Comparison of ENCODE assay signal across 19 cellular contexts in genomic region chr1:16421201-16421600, GRCh38. TPM values are rescaled to one million over a fixed set of nuclear protein-coding genes. Genes with fewer than 3 reads are reported as not detected.
DNase-seq lines count a peak whose midpoint lies in the region; ATAC-seq and TF ChIP-seq lines count a peak whose summit lies in the region.
"Had no signal": no experiment of that assay in that cellular context is flagged by ENCODE, and none has a peak within 500 bp of the region (broad histone marks: within the 10 kb centered on the region; RNA-seq: fewer than 3 reads in every experiment).

No MANE protein-coding gene starts in this region.

- ATAC-seq in natural killer cell (peak; percentile 3 to 9 (median 5)), HG03175 (IDR thresholded peaks at IDR 0.05; ENCODE audit: unreplicated experiment) (no peak)
- ATAC-seq: psoas muscle had no signal

- no peak for DNase-seq in activated CD4-positive, alpha-beta T cell treated with anti-CD3 and anti-CD28 coated beads, Interleukin-2, amount 10 ng/mL, durations not matched to agents 24 days and 14 days
- DNase-seq in activated CD4-positive, alpha-beta T cell treated with anti-CD3 and anti-CD28 coated beads for 4 hours = no peak
- DNase-seq in activated T-helper 1 cell treated with anti-CD3 and anti-CD28 coated beads, Interleukin-12 subunit alpha, Interleukin-12 subunit beta, Interleukin-2, Interleukin-4 antibody, amounts not matched to agents 30 ng/mL and 10 ng/mL and 1 ng/mL, durations not matched to agents 14 hours and 24 hours and 36 hours (ENCODE audit: low spot score) = no peak
- DNase-seq in natural killer cell (no peak), ecto neural progenitor cell (ENCODE audit: low spot score) (no peak), medulla oblongata (ENCODE audit: extremely low spot score) (no peak)
- DNase-seq: 8988T, cortex of kidney, DMS79 treated with DMSO at 0.1 percent for 48 hours, IMR-90, NCI-H1092 treated with DMSO at 0.1 percent for 48 hours, psoas muscle had no signal

- TF ChIP-seq CTCF in natural killer cell (IDR thresholded peaks at IDR 0.05) = no peak

- peak overlapping the region; percentile 68 for H3K4me3 Mint-ChIP-seq in activated CD4-positive, alpha-beta T cell treated with anti-CD3 and anti-CD28 coated beads, Interleukin-2, amount 10 ng/mL, durations not matched to agents 24 days and 14 days
- H3K4me3 Mint-ChIP-seq in IgD-negative memory B cell (peak overlapping the region in 3 of 4 donors; percentile 44 to 88 (median 83)), natural killer cell (peak overlapping the region; percentile 80)
- H3K4me3 Mint-ChIP-seq in activated T-helper 1 cell treated with anti-CD3 and anti-CD28 coated beads, Interleukin-12 subunit alpha, Interleukin-12 subunit beta, Interleukin-2, Interleukin-4 antibody, amounts not matched to agents 30 ng/mL and 10 ng/mL and 1 ng/mL, durations not matched to agents 14 hours and 24 hours and 36 hours = peak overlapping the region; percentile 60
- H3K4me3 Mint-ChIP-seq: nephron had no signal

- H3K27me3 Mint-ChIP-seq in activated CD4-positive, alpha-beta T cell treated with anti-CD3 and anti-CD28 coated beads, Interleukin-2, amount 10 ng/mL, durations not matched to agents 24 days and 14 days = no peaks in the 10 kb centered on the region
- H3K27me3 Mint-ChIP-seq in IgD-negative memory B cell = no peaks in the 10 kb centered on the region
- H3K27me3 Mint-ChIP-seq in activated T-helper 1 cell treated with anti-CD3 and anti-CD28 coated beads, Interleukin-12 subunit alpha, Interleukin-12 subunit beta, Interleukin-2, Interleukin-4 antibody, amounts not matched to agents 30 ng/mL and 10 ng/mL and 1 ng/mL, durations not matched to agents 14 hours and 24 hours and 36 hours (ENCODE audit: insufficient read depth) = peaks cover 2% of the 10 kb centered on the region
- no peaks in the 10 kb centered on the region for H3K27me3 Mint-ChIP-seq in natural killer cell (ENCODE audit: low read depth in 2 of 2)

- peaks cover 34% of the 10 kb centered on the region for H3K4me1 Mint-ChIP-seq in activated CD4-positive, alpha-beta T cell treated with anti-CD3 and anti-CD28 coated beads, Interleukin-2, amount 10 ng/mL, durations not matched to agents 24 days and 14 days
- H3K4me1 Mint-ChIP-seq in IgD-negative memory B cell (peaks cover 16 to 23% (median 20%) of the 10 kb centered on the region in 3 donors), natural killer cell (peaks cover 28 to 31% of the 10 kb centered on the region in 2 donors)
- peaks cover 26% of the 10 kb centered on the region for H3K4me1 Mint-ChIP-seq in activated T-helper 1 cell treated with anti-CD3 and anti-CD28 coated beads, Interleukin-12 subunit alpha, Interleukin-12 subunit beta, Interleukin-2, Interleukin-4 antibody, amounts not matched to agents 30 ng/mL and 10 ng/mL and 1 ng/mL, durations not matched to agents 14 hours and 24 hours and 36 hours (ENCODE audit: low read depth)
- H3K4me1 Mint-ChIP-seq: nephron had no signal

- intact Hi-C loops in activated CD4-positive, alpha-beta T cell treated with anti-CD3 and anti-CD28 coated beads, Interleukin-2, amount 10 ng/mL, durations not matched to agents 24 days and 14 days (cut with micrococcal nuclease) = loop anchor here (1.0 to 2.0 kb wide), 2 partner anchors 19 to 54 kb away; partner anchors contain the start of genes NECAP2 and SZRD1
- intact Hi-C loops in activated T-helper 1 cell treated with anti-CD3 and anti-CD28 coated beads, Interleukin-12 subunit alpha, Interleukin-12 subunit beta, Interleukin-2, Interleukin-4 antibody, amounts not matched to agents 30 ng/mL and 10 ng/mL and 1 ng/mL, durations not matched to agents 14 hours and 24 hours and 36 hours (cut with micrococcal nuclease) = no loop called here
- intact Hi-C loops in natural killer cell (cut with micrococcal nuclease) = no loop called here

- peaks cover 4% of the 10 kb centered on the region for H3K9me3 Mint-ChIP-seq in activated CD4-positive, alpha-beta T cell treated with anti-CD3 and anti-CD28 coated beads, Interleukin-2, amount 10 ng/mL, durations not matched to agents 24 days and 14 days
- H3K9me3 Mint-ChIP-seq in IgD-negative memory B cell = peaks cover 0 to 1% (median 0%) of the 10 kb centered on the region in 3 donors
- peaks cover 3% of the 10 kb centered on the region for H3K9me3 Mint-ChIP-seq in activated T-helper 1 cell treated with anti-CD3 and anti-CD28 coated beads, Interleukin-12 subunit alpha, Interleukin-12 subunit beta, Interleukin-2, Interleukin-4 antibody, amounts not matched to agents 30 ng/mL and 10 ng/mL and 1 ng/mL, durations not matched to agents 14 hours and 24 hours and 36 hours
- no peaks in the 10 kb centered on the region for H3K9me3 Mint-ChIP-seq in natural killer cell
- H3K9me3 Mint-ChIP-seq: nephron had no signal

- H3K27ac Mint-ChIP-seq in activated CD4-positive, alpha-beta T cell treated with anti-CD3 and anti-CD28 coated beads, Interleukin-2, amount 10 ng/mL, durations not matched to agents 24 days and 14 days = peak overlapping the region; percentile 85
- H3K27ac Mint-ChIP-seq in IgD-negative memory B cell (peak overlapping the region; percentile 2 to 92 (median 89)), natural killer cell (peak overlapping the region; percentile 71 to 87)
- peak overlapping the region; percentile 80 for H3K27ac Mint-ChIP-seq in activated T-helper 1 cell treated with anti-CD3 and anti-CD28 coated beads, Interleukin-12 subunit alpha, Interleukin-12 subunit beta, Interleukin-2, Interleukin-4 antibody, amounts not matched to agents 30 ng/mL and 10 ng/mL and 1 ng/mL, durations not matched to agents 14 hours and 24 hours and 36 hours
- H3K27ac Mint-ChIP-seq: nephron had no signal

- H3K36me3 Mint-ChIP-seq in activated CD4-positive, alpha-beta T cell treated with anti-CD3 and anti-CD28 coated beads, Interleukin-2, amount 10 ng/mL, durations not matched to agents 24 days and 14 days (ENCODE audit: low read depth) = no peaks in the 10 kb centered on the region
- H3K36me3 Mint-ChIP-seq in IgD-negative memory B cell (no peaks in the 10 kb centered on the region), natural killer cell (no peaks in the 10 kb centered on the region)
- peaks cover 7% of the 10 kb centered on the region for H3K36me3 Mint-ChIP-seq in activated T-helper 1 cell treated with anti-CD3 and anti-CD28 coated beads, Interleukin-12 subunit alpha, Interleukin-12 subunit beta, Interleukin-2, Interleukin-4 antibody, amounts not matched to agents 30 ng/mL and 10 ng/mL and 1 ng/mL, durations not matched to agents 14 hours and 24 hours and 36 hours (ENCODE audit: low read depth)

RNA-seq across cellular contexts. Expression of gene SPATA21, which starts 16.0 kb away (rescaled TPM):
- not detected in 2 replicates for total RNA-seq in activated CD4-positive, alpha-beta T cell treated with anti-CD3 and anti-CD28 coated beads, Interleukin-2, amount 10 ng/mL, durations not matched to agents 24 days and 14 days
- polyA plus RNA-seq in IgD-negative memory B cell = not detected
- total RNA-seq in activated T-helper 1 cell treated with anti-CD3 and anti-CD28 coated beads, Interleukin-12 subunit alpha, Interleukin-12 subunit beta, Interleukin-2, Interleukin-4 antibody, amounts not matched to agents 30 ng/mL and 10 ng/mL and 1 ng/mL, durations not matched to agents 14 hours and 24 hours and 36 hours = not detected in 2 replicates
- total RNA-seq in natural killer cell = under 1 TPM; 0.35 to 0.55 (median 0.36) TPM
- total RNA-seq: epithelial cell of proximal tubule, glomerular endothelial cell, IMR-90, lower leg skin, psoas muscle, ureter had no signal
- polyA plus RNA-seq: IMR-90 had no signal

RNA-seq across cellular contexts. Expression of gene NECAP2, which starts 19.3 kb away (rescaled TPM):
- total RNA-seq in activated CD4-positive, alpha-beta T cell treated with anti-CD3 and anti-CD28 coated beads, Interleukin-2, amount 10 ng/mL, durations not matched to agents 24 days and 14 days = 74.1 and 76.8 TPM in 2 replicates
- polyA plus RNA-seq in IgD-negative memory B cell = 144 TPM
- 79.9 and 81.9 TPM in 2 replicates for total RNA-seq in activated T-helper 1 cell treated with anti-CD3 and anti-CD28 coated beads, Interleukin-12 subunit alpha, Interleukin-12 subunit beta, Interleukin-2, Interleukin-4 antibody, amounts not matched to agents 30 ng/mL and 10 ng/mL and 1 ng/mL, durations not matched to agents 14 hours and 24 hours and 36 hours
- total RNA-seq in natural killer cell = 10 to 100 TPM; 62.1 to 73.1 (median 73.0) TPM

RNA-seq across cellular contexts. Expression of gene SZRD1, which starts 54.2 kb away (rescaled TPM):
- total RNA-seq in activated CD4-positive, alpha-beta T cell treated with anti-CD3 and anti-CD28 coated beads, Interleukin-2, amount 10 ng/mL, durations not matched to agents 24 days and 14 days = 195 and 200 TPM in 2 replicates
- polyA plus RNA-seq in IgD-negative memory B cell = 53.4 TPM
- 212 and 216 TPM in 2 replicates for total RNA-seq in activated T-helper 1 cell treated with anti-CD3 and anti-CD28 coated beads, Interleukin-12 subunit alpha, Interleukin-12 subunit beta, Interleukin-2, Interleukin-4 antibody, amounts not matched to agents 30 ng/mL and 10 ng/mL and 1 ng/mL, durations not matched to agents 14 hours and 24 hours and 36 hours
- 100 to 1,000 TPM; 170 to 187 (median 177) TPM for total RNA-seq in natural killer cell
